Comparison of ENCODE assay signal across 1 cellular context in genomic region chr18:62663731-62664336, GRCh38.
TF ChIP-seq lines count a peak whose summit lies in the region.

No MANE protein-coding gene starts in this region.

TF ChIP-seq in K562, 482 proteins besides CTCF, POLR2A, EP300 and RAD21 (continued from another document and continues in another):
- TF ChIP-seq THAP7 (CRISPR knock-in tag; IDR thresholded peaks at IDR 0.05), result no peak
- TF ChIP-seq ZNF121 (CRISPR knock-in tag; conservative IDR thresholded peaks at IDR 0.05), result no peak
- no peak for TF ChIP-seq POLR2B (IDR thresholded peaks at IDR 0.05; ENCODE audit: low read depth, partially characterized antibody)
- no peak for TF ChIP-seq POLR3A (IDR thresholded peaks at IDR 0.05; ENCODE audit: borderline replicate concordance, extremely low read depth, insufficient read depth, insufficient read length)
- no peak for TF ChIP-seq USF2 (CRISPR knock-in tag; IDR thresholded peaks at IDR 0.05)
- TF ChIP-seq CTBP1 (IDR thresholded peaks at IDR 0.05; ENCODE audit: borderline replicate concordance), result peak; percentile 95
- no peak for TF ChIP-seq TOE1 (IDR thresholded peaks at IDR 0.05; ENCODE audit: borderline replicate concordance)
- TF ChIP-seq TOE1 (CRISPR knock-in tag; IDR thresholded peaks at IDR 0.05; ENCODE audit: borderline replicate concordance, low read depth), result no peak
- peak; percentile 84 for TF ChIP-seq TCF3 (CRISPR knock-in tag; IDR thresholded peaks at IDR 0.05)
- TF ChIP-seq ZKSCAN8 (CRISPR knock-in tag; IDR thresholded peaks at IDR 0.05), result no peak
- TF ChIP-seq MITF (IDR thresholded peaks at IDR 0.05), result no peak
- TF ChIP-seq DNMT1 (IDR thresholded peaks at IDR 0.05), result no peak
- TF ChIP-seq ZNF41 (CRISPR knock-in tag; conservative IDR thresholded peaks at IDR 0.05), result no peak
- no peak for TF ChIP-seq CEBPB (tag; IDR thresholded peaks at IDR 0.05)
- no peak for TF ChIP-seq ZSCAN29 (IDR thresholded peaks at IDR 0.05)
- no peak for TF ChIP-seq PHTF2 (CRISPR knock-in tag; IDR thresholded peaks at IDR 0.05)
- no peak for TF ChIP-seq SIRT6 (IDR thresholded peaks at IDR 0.05; ENCODE audit: low read depth, low read length)
- no peak for TF ChIP-seq ZNF695 (CRISPR knock-in tag; IDR thresholded peaks at IDR 0.05)
- TF ChIP-seq FUS (optimal IDR thresholded peaks at IDR 0.05; ENCODE audit: low read depth, low read length), result no peak
- TF ChIP-seq CHD1 (IDR thresholded peaks at IDR 0.05; ENCODE audit: low read length), result no peak
- TF ChIP-seq ZNF586 (CRISPR knock-in tag; conservative IDR thresholded peaks at IDR 0.05), result no peak
- TF ChIP-seq RFX5 (IDR thresholded peaks at IDR 0.05; ENCODE audit: low read depth, low read length), result no peak
- TF ChIP-seq E2F4 (CRISPR knock-in tag; IDR thresholded peaks at IDR 0.05; ENCODE audit: low read depth), result no peak
- no peak for TF ChIP-seq SAFB (IDR thresholded peaks at IDR 0.05; ENCODE audit: borderline replicate concordance, low read depth, low read length)
- TF ChIP-seq IRF2 (CRISPR knock-in tag; IDR thresholded peaks at IDR 0.05), result no peak
- TF ChIP-seq E2F1 (CRISPR knock-in tag; IDR thresholded peaks at IDR 0.05), result no peak
- no peak for TF ChIP-seq SRSF7 (optimal IDR thresholded peaks at IDR 0.05; ENCODE audit: low read depth, low read length)
- TF ChIP-seq MTA2 (IDR thresholded peaks at IDR 0.05; ENCODE audit: low read depth), result peak; percentile 43; the same call in 1 of the 2 replicates
- TF ChIP-seq RERE (CRISPR knock-in tag; IDR thresholded peaks at IDR 0.05; ENCODE audit: borderline replicate concordance), result no peak
- TF ChIP-seq NFYB (IDR thresholded peaks at IDR 0.05; ENCODE audit: extremely low read depth, insufficient read length), result no peak
- TF ChIP-seq EHMT2 (IDR thresholded peaks at IDR 0.05), result peak; percentile 69; the same call in 1 of the 2 replicates
- no peak for TF ChIP-seq ZNF445 (CRISPR knock-in tag; IDR thresholded peaks at IDR 0.05; ENCODE audit: low read depth)
- no peak for TF ChIP-seq ETV6 (IDR thresholded peaks at IDR 0.05; ENCODE audit: borderline replicate concordance in 1 of 2, low read depth in 2 of 2, low read length in 1 of 2)
- no peak for TF ChIP-seq ETV6 (CRISPR knock-in tag; IDR thresholded peaks at IDR 0.05; ENCODE audit: borderline replicate concordance)
- no peak for TF ChIP-seq FIP1L1 (IDR thresholded peaks at IDR 0.05; ENCODE audit: low read depth, low read length, poor library complexity, severe bottlenecking)
- TF ChIP-seq XRCC4 (IDR thresholded peaks at IDR 0.05; ENCODE audit: extremely low read depth, insufficient read depth, insufficient read length), result no peak
- TF ChIP-seq LCOR (CRISPR knock-in tag; IDR thresholded peaks at IDR 0.05), result peak; percentile 72
- TF ChIP-seq ZNF449 (CRISPR knock-in tag; IDR thresholded peaks at IDR 0.05), result 0 out of 2 replicates have a peak, but pooled peaks have one; percentile 14
- no peak for TF ChIP-seq U2AF1 (optimal IDR thresholded peaks at IDR 0.05; ENCODE audit: low read depth, low read length)
- TF ChIP-seq MAZ (CRISPR knock-in tag; conservative IDR thresholded peaks at IDR 0.05 in 1 of 2, IDR thresholded peaks at IDR 0.05 in 1 of 2), result no peak
- TF ChIP-seq PREB (CRISPR knock-in tag; IDR thresholded peaks at IDR 0.05), result no peak
- TF ChIP-seq ETS1 (conservative IDR thresholded peaks at IDR 0.05; ENCODE audit: control insufficient read depth, low read depth, low read length), result no peak
- peak; percentile 43; the same call in 1 of the 2 replicates for TF ChIP-seq VEZF1 (CRISPR knock-in tag; IDR thresholded peaks at IDR 0.05)
- TF ChIP-seq ZNF408 (CRISPR knock-in tag; IDR thresholded peaks at IDR 0.05; ENCODE audit: low read depth), result no peak
- TF ChIP-seq RNF219 (CRISPR knock-in tag; IDR thresholded peaks at IDR 0.05), result no peak
